ENCODE assay signal across 30 cellular contexts in genomic region chr11:131632971-131633370, GRCh38.
"Had no signal": no experiment of that assay in that cellular context is flagged by ENCODE, and none has a peak within 500 bp of the region (broad histone marks: within the 10 kb centered on the region; RNA-seq: fewer than 3 reads in every experiment).

No MANE protein-coding gene starts in this region.

- H3K4me3 ChIP-seq: colonic mucosa, esophagus squamous epithelium, heart right ventricle, left ventricle myocardium inferior, lower lobe of right lung, ovary, psoas muscle, skin epidermis, spleen, thoracic aorta, tibial nerve, upper lobe of left lung had no signal

- DNase-seq: colonic mucosa; effector memory CD4-positive, alpha-beta T cell; erythroblast; esophagus squamous epithelium; foreskin melanocyte; glutamatergic neuron; heart right ventricle; hippocampal formation; left colon; left ventricle myocardium inferior; lower lobe of right lung; naive thymus-derived CD8-positive, alpha-beta T cell; nephron progenitor cell; nucleus accumbens; ovary; posterior cingulate gyrus; psoas muscle; right cardiac atrium; spleen; stimulated activated CD4-positive, alpha-beta T cell treated with anti-CD3 and anti-CD28 coated beads, Interleukin-4, amount 100 ng/mL, for 4 hours; stimulated activated naive CD8-positive, alpha-beta T cell treated with anti-CD3 and anti-CD28 coated beads, Interleukin-15, Interleukin-2, amounts not matched to agents 100 U/mL and 50 U/mL, for 24 hours; upper lobe of left lung had no signal

- ATAC-seq: heart right ventricle; left colon; lower lobe of right lung; naive thymus-derived CD8-positive, alpha-beta T cell; psoas muscle; right cardiac atrium; stimulated activated memory B cell treated with anti-CD40 and anti-IgM and Interleukin-4, amounts not matched to agents 10 μg/mL and 1 μg/mL and 100 μg/mL, for 72 hours; stimulated activated naive CD8-positive, alpha-beta T cell treated with anti-CD3 and anti-CD28 coated beads, Interleukin-15, Interleukin-2, amounts not matched to agents 100 U/mL and 50 U/mL, for 24 hours had no signal

- H3K27ac Mint-ChIP-seq: dendritic cell treated with granulocyte-macrophage colony-stimulating factor and Interleukin-4, amounts not matched to agents 40 ng/mL and 50 ng/mL, for 4 days; naive thymus-derived CD8-positive, alpha-beta T cell; nephron progenitor cell; stimulated activated memory B cell treated with anti-CD40 and anti-IgM and Interleukin-4, amounts not matched to agents 10 μg/mL and 1 μg/mL and 100 μg/mL, for 72 hours had no signal

- H3K36me3 ChIP-seq: colonic mucosa, esophagus squamous epithelium, heart right ventricle, left ventricle myocardium inferior, lower lobe of right lung, ovary, spleen, thoracic aorta, tibial nerve, upper lobe of left lung had no signal

- H3K27ac ChIP-seq: colonic mucosa, esophagus squamous epithelium, heart right ventricle, left ventricle myocardium inferior, lower lobe of right lung, ovary, psoas muscle, skin epidermis, spleen, thoracic aorta, upper lobe of left lung had no signal

- H3K27me3 ChIP-seq: colonic mucosa, esophagus squamous epithelium, ovary, tibial nerve, upper lobe of left lung had no signal

- H3K4me1 ChIP-seq: colonic mucosa, esophagus squamous epithelium, heart right ventricle, left ventricle myocardium inferior, lower lobe of right lung, psoas muscle, spleen, tibial nerve, upper lobe of left lung had no signal

- H3K9me3 ChIP-seq: colonic mucosa, esophagus squamous epithelium, left ventricle myocardium inferior, lower lobe of right lung, ovary, psoas muscle, thoracic aorta, tibial nerve, upper lobe of left lung had no signal

- H3K4me3 Mint-ChIP-seq: dendritic cell treated with granulocyte-macrophage colony-stimulating factor and Interleukin-4, amounts not matched to agents 40 ng/mL and 50 ng/mL, for 4 days; naive thymus-derived CD8-positive, alpha-beta T cell; nephron progenitor cell; stimulated activated memory B cell treated with anti-CD40 and anti-IgM and Interleukin-4, amounts not matched to agents 10 μg/mL and 1 μg/mL and 100 μg/mL, for 72 hours had no signal

- H3K36me3 Mint-ChIP-seq: naive thymus-derived CD8-positive, alpha-beta T cell had no signal

- FAIRE-seq: endometrium, islet of Langerhans, urothelium cell line had no signal

- H3K27me3 Mint-ChIP-seq: stimulated activated memory B cell treated with anti-CD40 and anti-IgM and Interleukin-4, amounts not matched to agents 10 μg/mL and 1 μg/mL and 100 μg/mL, for 72 hours had no signal

- H3K4me1 Mint-ChIP-seq: naive thymus-derived CD8-positive, alpha-beta T cell; stimulated activated memory B cell treated with anti-CD40 and anti-IgM and Interleukin-4, amounts not matched to agents 10 μg/mL and 1 μg/mL and 100 μg/mL, for 72 hours had no signal

- H3K9me3 Mint-ChIP-seq: dendritic cell treated with granulocyte-macrophage colony-stimulating factor and Interleukin-4, amounts not matched to agents 40 ng/mL and 50 ng/mL, for 4 days had no signal
